In the genomic region with DNA sequence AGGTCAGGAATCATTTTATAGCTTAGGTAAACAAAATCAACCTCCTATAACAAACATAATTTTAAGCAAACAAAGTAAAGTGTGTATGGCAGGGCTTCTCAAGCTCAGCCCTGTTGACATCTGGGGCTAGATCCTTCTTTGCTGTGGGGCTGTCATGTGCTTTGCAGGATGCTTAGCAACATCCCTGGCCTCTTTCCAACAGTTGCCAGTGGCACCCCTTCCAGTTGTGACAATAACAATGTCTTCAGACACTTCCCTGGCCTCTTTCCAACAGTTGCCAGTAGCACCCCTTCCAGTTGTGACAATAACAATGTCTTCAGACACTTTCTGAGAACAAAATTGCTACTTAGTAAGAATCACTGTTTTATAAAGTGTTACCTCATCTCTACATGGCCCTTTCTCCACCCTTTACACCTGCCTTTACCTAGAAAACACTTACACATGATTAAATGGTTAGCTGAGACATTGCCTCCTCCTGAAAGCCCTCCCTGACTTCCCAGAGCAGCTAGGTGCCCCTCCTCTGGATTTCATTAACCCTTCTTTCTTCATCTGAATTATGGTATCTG, we compare ENCODE assay signal across 14 cellular contexts.
A peak's percentile ranks its signal among the peaks of the same experiment; 100 is the strongest.
DNase-seq lines count a peak whose midpoint lies in the region; ATAC-seq lines count a peak whose summit lies in the region.
"Had no signal": no experiment of that assay in that cellular context is flagged by ENCODE, and none has a peak within 500 bp of the region (broad histone marks: within the 10 kb centered on the region; RNA-seq: fewer than 3 reads in every experiment).

No MANE protein-coding gene starts in this region.

- H2BK12ac ChIP-seq in mesenchymal stem cell (ENCODE audit: low read length in 2 of 2): no peak overlapping the region

- no peak overlapping the region for H4K8ac ChIP-seq in mesenchymal stem cell (ENCODE audit: low read length)

- H3K9ac ChIP-seq in mesenchymal stem cell (ENCODE audit: low read length): no peak overlapping the region

- no peak overlapping the region for H3K14ac ChIP-seq in mesenchymal stem cell (ENCODE audit: low read length in 2 of 2)

- no peak overlapping the region for H2AFZ ChIP-seq in mesenchymal stem cell (ENCODE audit: low read depth, low read length)

- H3K23ac ChIP-seq in mesenchymal stem cell (ENCODE audit: low read length in 2 of 2): no peak overlapping the region

- no peaks in the 10 kb centered on the region for H3K36me3 ChIP-seq in mesenchymal stem cell (ENCODE audit: control insufficient read depth in 1 of 2, insufficient read depth in 2 of 2, low read depth in 1 of 2, low read length in 2 of 2)

- peaks cover 0 to 4% of the 10 kb centered on the region in 2 experiments for H3K27me3 ChIP-seq in mesenchymal stem cell (ENCODE audit: control insufficient read depth in 1 of 2, insufficient read depth in 1 of 2, low read length in 2 of 2)

- no peak for ATAC-seq in HG02678 (IDR thresholded peaks at IDR 0.05; ENCODE audit: unreplicated experiment)
- no peak for ATAC-seq in GM21526 (IDR thresholded peaks at IDR 0.05; ENCODE audit: low FRiP score, unreplicated experiment)

- H4K91ac ChIP-seq in mesenchymal stem cell (ENCODE audit: low read length): no peak overlapping the region

- no peak overlapping the region for H3K4me3 ChIP-seq in mesenchymal stem cell (ENCODE audit: insufficient read depth in 1 of 2, low read depth in 1 of 2, low read length in 2 of 2)

- H3K4ac ChIP-seq in mesenchymal stem cell (ENCODE audit: low read depth in 1 of 2, low read length in 2 of 2): no peak overlapping the region

- no peak overlapping the region for H3K27ac ChIP-seq in mesenchymal stem cell (ENCODE audit: low read length, poor library complexity, severe bottlenecking)

- H2BK15ac ChIP-seq in mesenchymal stem cell (ENCODE audit: low read depth, poor library complexity, severe bottlenecking): no peak overlapping the region

- no peak overlapping the region for H2BK120ac ChIP-seq in mesenchymal stem cell (ENCODE audit: low read depth, low read length)

- H2BK5ac ChIP-seq in mesenchymal stem cell (ENCODE audit: low read depth, low read length, poor library complexity, severe bottlenecking): no peak overlapping the region

- no peak overlapping the region for H2AK5ac ChIP-seq in mesenchymal stem cell (ENCODE audit: low read length, severe bottlenecking)

- no peak overlapping the region for H3K18ac ChIP-seq in mesenchymal stem cell (ENCODE audit: low read depth in 1 of 2, low read length in 2 of 2)

- peaks cover 8% of the 10 kb centered on the region for H3K9me3 ChIP-seq in mesenchymal stem cell (ENCODE audit: control insufficient read depth, low read length)

- DNase-seq in NCI-H1105 treated with DMSO at 0.1 percent for 48 hours (lab: John Stamatoyannopoulos, UW): peak; percentile 31
- no peak for DNase-seq in NCI-H1105 (lab: John Stamatoyannopoulos, UW)
- peak; percentile 36 for DNase-seq in Ammon's horn (ENCODE audit: low spot score)
- peak; percentile 85 for DNase-seq in NCI-H345 (lab: John Stamatoyannopoulos, UW)
- peak; percentile 45 for DNase-seq in globus pallidus (ENCODE audit: low spot score)
- DNase-seq in mesenchymal stem cell: no peak
- DNase-seq: Calu3, EL, HFFc6, KBM-7, NCI-H1048, NCI-H226 had no signal

- no peak overlapping the region for H3K4me2 ChIP-seq in mesenchymal stem cell (ENCODE audit: low read length, poor library complexity, severe bottlenecking)

- H3K79me1 ChIP-seq in mesenchymal stem cell (replicated peaks; ENCODE audit: low read length, poor library complexity, severe bottlenecking): no peaks in the 10 kb centered on the region

- no peaks in the 10 kb centered on the region for H3K4me1 ChIP-seq in mesenchymal stem cell (ENCODE audit: control insufficient read depth, insufficient read depth, low read depth, low read length)

Comparison
In these comparisons a context has a peak if more than half of its experiments do, and no peak if none do; other contexts are left out.
1. DNase-seq: peak in NCI-H1105 treated with DMSO at 0.1 percent for 48 hours (single experiment), Ammon's horn (single experiment), NCI-H345 (single experiment) and globus pallidus (single experiment); none in NCI-H1105 (single experiment) and mesenchymal stem cell (single experiment).